ENCODE assay signal across 25 cellular contexts in the genomic region with DNA sequence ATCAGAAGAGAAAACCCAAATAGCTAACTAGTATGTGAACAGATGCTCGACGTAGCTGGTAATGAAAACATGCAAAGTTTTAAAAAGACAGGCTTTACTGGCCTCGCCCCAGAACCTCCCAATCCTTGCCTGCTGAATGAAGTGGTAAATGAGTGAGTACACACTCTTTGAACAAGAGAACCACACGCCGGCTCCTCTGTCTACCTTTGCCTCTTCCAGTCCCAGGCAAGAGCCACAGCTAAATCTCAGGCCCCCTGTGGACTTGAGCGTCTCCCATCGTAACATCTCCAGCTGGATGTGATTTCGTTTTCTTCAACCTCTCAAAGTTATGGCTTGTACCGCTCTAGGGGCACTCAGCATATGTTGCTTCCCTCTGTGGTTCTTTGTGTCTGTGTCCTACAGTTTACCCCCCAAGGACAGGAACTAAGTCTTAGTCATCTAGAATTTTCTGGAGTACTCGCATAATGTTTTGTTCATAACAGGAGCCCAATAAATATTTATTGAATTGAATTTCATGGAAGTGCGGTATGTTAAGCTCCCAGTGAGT.
"Had no signal": no experiment of that assay in that cellular context is flagged by ENCODE, and none has a peak within 500 bp of the region (broad histone marks: within the 10 kb centered on the region; RNA-seq: fewer than 3 reads in every experiment).

No MANE protein-coding gene starts in this region.

- H3K4me1 ChIP-seq: suprapubic skin, tibial artery, upper lobe of right lung had no signal

- H3K9me3 ChIP-seq: gastroesophageal sphincter, ovary, sigmoid colon, suprapubic skin, tibial artery, upper lobe of right lung had no signal

- FAIRE-seq: endothelial cell of umbilical vein, keratinocyte, small intestine had no signal

- ATAC-seq: activated CD8-positive, alpha-beta T cell treated with anti-CD3 and anti-CD28 coated beads for 36 hours; activated naive CD8-positive, alpha-beta T cell treated with anti-CD3 and anti-CD28 coated beads, Interleukin-2, amount 50 U/mL, for 24 hours; activated T-cell treated with anti-CD3 and anti-CD28 coated beads, Interleukin-2, amount 50 U/mL, for 4 hours; activated T-helper 17 cell treated with anti-CD3 and anti-CD28 coated beads, Interleukin-2, amount 50 U/mL, for 72 hours; gastroesophageal sphincter; left colon; upper lobe of right lung had no signal

- H3K36me3 ChIP-seq: gastroesophageal sphincter, ovary, sigmoid colon, suprapubic skin, tibial artery, upper lobe of right lung had no signal

- H3K4me3 ChIP-seq: gastroesophageal sphincter, ovary, sigmoid colon, suprapubic skin, tibial artery, upper lobe of right lung had no signal

- H3K27me3 ChIP-seq: gastroesophageal sphincter, ovary, sigmoid colon, suprapubic skin, upper lobe of right lung had no signal

- H3K27ac ChIP-seq: gastroesophageal sphincter, ovary, sigmoid colon, suprapubic skin, tibial artery, upper lobe of right lung had no signal

- DNase-seq: activated CD4-positive, alpha-beta T cell treated with anti-CD3 and anti-CD28 coated beads, Interleukin-2, amount 50 U/mL, for 1 hour; activated CD4-positive, CD25-positive, alpha-beta regulatory T cell treated with anti-CD3 and anti-CD28 coated beads, Interleukin-2, amount 50 U/mL, for 72 hours; activated CD8-positive, alpha-beta T cell treated with anti-CD3 and anti-CD28 coated beads for 36 hours; activated gamma-delta T cell treated with Interleukin-2 at 50 U/mL for 16 hours; activated naive CD8-positive, alpha-beta T cell treated with anti-CD3 and anti-CD28 coated beads, Interleukin-2, amount 50 U/mL, for 24 hours; activated T-cell treated with anti-CD3 and anti-CD28 coated beads, Interleukin-2, amount 50 U/mL, for 4 hours; amygdala; head of caudate nucleus; hippocampal formation; left colon; mammary epithelial cell; nephron progenitor cell; ovary; sigmoid colon; small intestine; stimulated activated CD4-positive, alpha-beta T cell treated with anti-CD3 and anti-CD28 coated beads, Interleukin-1b, Interleukin-23, amount 100 ng/mL, for 48 hours; stimulated activated naive CD4-positive, alpha-beta T cell; T1000; tibial artery; upper lobe of right lung had no signal
